In genomic region chr12:120725659-120726509, GRCh38 we compare ENCODE assay signal across 8 cellular contexts. TPM values are rescaled to one million over a fixed set of nuclear protein-coding genes. Genes with fewer than 3 reads are reported as not detected.
DNase-seq lines count a peak whose midpoint lies in the region; ATAC-seq and TF ChIP-seq lines count a peak whose summit lies in the region.

ACADS (plus strand) TSS chr12:120725826; CDS start chr12:120725886, 60 bp downstream.

- H3F3A ChIP-seq in PC-3 (ENCODE audit: low read length, unreplicated experiment) = no peaks in the 10 kb centered on the region

- no peaks in the 10 kb centered on the region for H3K79me2 ChIP-seq in PC-3 (ENCODE audit: low read length)

- no peak for TF ChIP-seq POLR2A in esophagus muscularis mucosa (IDR thresholded peaks at IDR 0.05; ENCODE audit: low read depth)

- BruUV-seq in PC-3 (replicated peaks; lab: Mats Ljungman, UMichigan) = no TSS peak

- H3K27me3 ChIP-seq in PC-3 (ENCODE audit: low read length) (no peaks in the 10 kb centered on the region), esophagus muscularis mucosa (no peaks in the 10 kb centered on the region), muscle layer of duodenum (ENCODE audit: low read depth, low read length) (no peaks in the 10 kb centered on the region)

- ATAC-seq in GM21526 (IDR thresholded peaks at IDR 0.05; ENCODE audit: low FRiP score, unreplicated experiment) (peak; percentile 95), PC-3 (peak; percentile 98)

- no peaks in the 10 kb centered on the region for H4K20me1 ChIP-seq in PC-3 (ENCODE audit: low read length)

- TF ChIP-seq CTCF in PC-3 (conservative IDR thresholded peaks at IDR 0.05; ENCODE audit: low read depth, low read length) (no peak), esophagus muscularis mucosa (IDR thresholded peaks at IDR 0.05) (peak in 1 of 3 experiments; percentile 28)

- peak within 1 kb of the TSS; percentile 61 for H3K9ac ChIP-seq in PC-3 (ENCODE audit: low read length)

- WGBS in esophagus muscularis mucosa = 10% methylated on average over 39 of the region's 66 CpGs

- peaks cover 25% of the 10 kb centered on the region for H3K36me3 ChIP-seq in PC-3 (ENCODE audit: low read depth, low read length)
- peaks cover 11 to 70% (median 63%) of the 10 kb centered on the region in 4 donors for H3K36me3 ChIP-seq in esophagus muscularis mucosa
- H3K36me3 ChIP-seq in muscle layer of duodenum (ENCODE audit: control insufficient read depth in 1 of 2, insufficient read depth in 2 of 2, low read length in 2 of 2) = peaks cover 27 to 50% of the 10 kb centered on the region in 2 donors

- intact Hi-C loops in PC-3 (cut with micrococcal nuclease) (no loop called here), esophagus muscularis mucosa (cut with DNase I) (loop anchor here (10.0 kb wide), 1 partner anchor 179 kb away; the partner anchor contains the start of gene SPPL3)

- H2AFZ ChIP-seq in PC-3 (ENCODE audit: low read length) = peak within 1 kb of the TSS; percentile 72

- H3K4me3 ChIP-seq in PC-3 (ENCODE audit: low read length) = peak within 1 kb of the TSS; percentile 71
- peak within 1 kb of the TSS; percentile 64 to 85 (median 71) for H3K4me3 ChIP-seq in esophagus muscularis mucosa
- peak within 1 kb of the TSS; percentile 79 to 83 for H3K4me3 ChIP-seq in muscle layer of duodenum (ENCODE audit: low read depth in 1 of 2, low read length in 2 of 2)

- H3K4me2 ChIP-seq in PC-3 (ENCODE audit: low read length) = peak within 1 kb of the TSS; percentile 86

- H3K9me3 ChIP-seq in PC-3 (ENCODE audit: low read length) (no peaks in the 10 kb centered on the region), esophagus muscularis mucosa (no peaks in the 10 kb centered on the region), muscle layer of duodenum (ENCODE audit: control insufficient read depth in 1 of 2, low read length in 2 of 2) (no peaks in the 10 kb centered on the region)

- DNase-seq in DMS153 treated with DMSO at 0.1 percent for 48 hours (lab: John Stamatoyannopoulos, UW; ENCODE audit: unreplicated experiment) = peak; percentile 75
- DNase-seq in HuH-7.5 (ENCODE audit: low spot score) = peak; percentile 92
- peak; percentile 80 for DNase-seq in PC-3
- peak; percentile 92 for DNase-seq in activated T-cell treated with anti-CD3 and anti-CD28 coated beads, Interleukin-2, amount 50 U/mL, for 1 hour
- DNase-seq in esophagus muscularis mucosa (ENCODE audit: extremely low spot score) = peak; percentile 94
- peak; percentile 77 for DNase-seq in stimulated activated CD8-positive, alpha-beta memory T cell treated with anti-CD3 and anti-CD28 coated beads, Interleukin-7, amount 100 ng/mL, for 24 hours (ENCODE audit: low read depth)

- H3K4me1 ChIP-seq in PC-3 (ENCODE audit: insufficient read depth, low read length) (peaks cover 7% of the 10 kb centered on the region), esophagus muscularis mucosa (peaks cover 11 to 37% (median 23%) of the 10 kb centered on the region in 4 donors), muscle layer of duodenum (ENCODE audit: control insufficient read depth in 1 of 2, insufficient read depth in 2 of 2, low read length in 2 of 2) (peaks cover 0 to 16% of the 10 kb centered on the region in 2 donors)

- POLR2A ChIA-PET in PC-3 (lab: Charles Lee; ENCODE audit: unreplicated experiment) = no interaction called here

- CTCF ChIA-PET in PC-3 (lab: Charles Lee) = interaction anchor here (0.5 kb wide), 1 partner anchor 60 kb away, joined by 5 read pairs; no protein-coding TSS in a partner anchor

- TF ChIP-seq EP300 in esophagus muscularis mucosa (IDR thresholded peaks at IDR 0.05) = no peak

- no peaks in the 10 kb centered on the region for H3K9me2 ChIP-seq in PC-3 (replicated peaks; ENCODE audit: low read length)

- H3K27ac ChIP-seq in PC-3 (ENCODE audit: low read length) (no peak within 1 kb of the TSS), esophagus muscularis mucosa (replicated peaks in 1 of 4) (peak within 1 kb of the TSS; percentile 74 to 89 (median 80)), muscle layer of duodenum (ENCODE audit: low read length) (peak within 1 kb of the TSS; percentile 47)

RNA-seq across cellular contexts. Expression of gene ACADS, which starts in this region (rescaled TPM):
- total RNA-seq in PC-3 (2014; rRNA removed) = 14.5 and 19.6 TPM in 2 replicates
- 10 to 100 TPM; 31.6 to 64.2 (median 46.0) TPM for total RNA-seq in esophagus muscularis mucosa
